Comparison of ENCODE assay signal across 10 cellular contexts in the genomic region with DNA sequence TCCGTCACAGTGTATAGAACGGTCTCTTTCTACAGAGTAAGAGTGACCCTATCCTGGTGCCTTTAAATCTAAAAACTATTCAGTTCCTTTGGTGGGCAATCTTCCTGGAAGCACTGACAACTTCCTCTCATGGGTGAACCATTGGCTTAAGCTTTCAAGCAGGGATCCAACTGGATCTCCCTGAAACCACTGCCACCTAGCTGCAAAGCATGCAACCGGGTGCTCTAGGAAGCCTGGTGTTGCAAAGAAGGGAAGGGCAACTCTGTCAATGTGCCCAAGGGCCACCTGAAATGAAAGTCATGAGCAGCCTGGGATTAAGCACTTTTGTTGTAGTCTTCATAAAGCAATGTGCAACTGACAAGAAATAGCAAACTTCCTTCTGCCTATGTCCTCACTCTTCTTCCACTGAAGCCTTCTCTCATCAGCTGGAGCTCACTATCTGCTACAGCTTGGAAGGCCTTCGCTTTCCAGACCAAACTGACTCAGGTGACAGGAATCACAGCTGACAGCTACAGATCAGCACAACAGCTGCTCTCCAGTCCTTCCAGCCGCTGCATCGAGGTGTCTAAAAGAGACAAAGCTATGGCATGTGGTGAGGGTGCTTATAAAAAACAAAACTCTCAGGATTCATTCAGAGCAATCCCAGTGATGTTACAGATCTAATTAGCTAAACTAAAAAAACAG. TPM values are rescaled to one million over a fixed set of nuclear protein-coding genes. Genes with fewer than 3 reads are reported as not detected.
A peak's percentile ranks its signal among the peaks of the same experiment; 100 is the strongest.
DNase-seq lines count a peak whose midpoint lies in the region; ATAC-seq and TF ChIP-seq lines count a peak whose summit lies in the region.
"Had no signal": no experiment of that assay in that cellular context is flagged by ENCODE, and none has a peak within 500 bp of the region (broad histone marks: within the 10 kb centered on the region; RNA-seq: fewer than 3 reads in every experiment).

No MANE protein-coding gene starts in this region.

- no peak for ATAC-seq in GM21825 (IDR thresholded peaks at IDR 0.05; ENCODE audit: unreplicated experiment)

- H2AFZ ChIP-seq in OCI-LY1 (ENCODE audit: low read length): no peak overlapping the region

- H3K27ac ChIP-seq in OCI-LY1 (ENCODE audit: low read depth, low read length, poor library complexity, severe bottlenecking): no peak overlapping the region
- no peak overlapping the region for H3K27ac ChIP-seq in esophagus muscularis mucosa (replicated peaks in 1 of 4)

- peak; percentile 39 for TF ChIP-seq CTCF in GM12873 (IDR thresholded peaks at IDR 0.05; ENCODE audit: insufficient read depth, low read depth, low read length, missing control alignments)
- peak; percentile 36; the same call in 1 of the 2 replicates for TF ChIP-seq CTCF in OCI-LY1 (IDR thresholded peaks at IDR 0.05; ENCODE audit: low read length)
- TF ChIP-seq CTCF in esophagus muscularis mucosa (IDR thresholded peaks at IDR 0.05): peak in 1 of 3 experiments; percentile 34
- TF ChIP-seq CTCF in osteocyte (IDR thresholded peaks at IDR 0.05): peak; percentile 46
- TF ChIP-seq CTCF in nephron progenitor cell (IDR thresholded peaks at IDR 0.05): no peak

- H3K79me2 ChIP-seq in OCI-LY1 (ENCODE audit: insufficient read depth, low read length): no peaks in the 10 kb centered on the region

- H3K36me3 Mint-ChIP-seq in osteocyte (ENCODE audit: unreplicated experiment): peaks cover 56% of the 10 kb centered on the region
- peaks cover 77% of the 10 kb centered on the region for H3K36me3 Mint-ChIP-seq in nephron progenitor cell (ENCODE audit: low read depth)

- no peaks in the 10 kb centered on the region for H4K20me1 ChIP-seq in OCI-LY1 (ENCODE audit: insufficient read depth, low read length)

- no peaks in the 10 kb centered on the region for H3K4me1 ChIP-seq in OCI-LY1 (ENCODE audit: insufficient read depth, low read length, severe bottlenecking)
- peaks cover 0 to under 1% (median 0%) of the 10 kb centered on the region in 4 donors for H3K4me1 ChIP-seq in esophagus muscularis mucosa

- H3K4me2 ChIP-seq in OCI-LY1 (ENCODE audit: low read length): no peak overlapping the region

- WGBS in esophagus muscularis mucosa: 89% methylated on average over 6 of the region's 6 CpGs

- no peaks in the 10 kb centered on the region for H3K9me3 Mint-ChIP-seq in osteocyte (ENCODE audit: unreplicated experiment)
- no peaks in the 10 kb centered on the region for H3K9me3 Mint-ChIP-seq in nephron progenitor cell

- no peaks in the 10 kb centered on the region for H3F3A ChIP-seq in OCI-LY1 (ENCODE audit: insufficient read depth, low read length)

- no peaks in the 10 kb centered on the region for H3K9me2 ChIP-seq in OCI-LY1 (ENCODE audit: low read depth, low read length)

- H3K27me3 Mint-ChIP-seq in osteocyte (ENCODE audit: unreplicated experiment) (no peaks in the 10 kb centered on the region), nephron progenitor cell (ENCODE audit: low read depth, poor library complexity) (peaks cover 3% of the 10 kb centered on the region)

- H3K27ac Mint-ChIP-seq in osteocyte (ENCODE audit: unreplicated experiment): no peak overlapping the region
- no peak overlapping the region for H3K27ac Mint-ChIP-seq in nephron progenitor cell

- no peak for TF ChIP-seq POLR2A in esophagus muscularis mucosa (IDR thresholded peaks at IDR 0.05; ENCODE audit: low read depth)

- H3K4me1 Mint-ChIP-seq in osteocyte (ENCODE audit: unreplicated experiment): no peaks in the 10 kb centered on the region
- H3K4me1 Mint-ChIP-seq in nephron progenitor cell: peaks cover 8% of the 10 kb centered on the region

- no peak overlapping the region for H3K9ac ChIP-seq in OCI-LY1 (ENCODE audit: low read length)

- H3K36me3 ChIP-seq in OCI-LY1 (ENCODE audit: insufficient read depth, low read length): peaks cover 49% of the 10 kb centered on the region
- H3K36me3 ChIP-seq in esophagus muscularis mucosa: peaks cover 14 to 86% (median 64%) of the 10 kb centered on the region in 4 donors

- H3K9me3 ChIP-seq in OCI-LY1 (ENCODE audit: low read length): no peaks in the 10 kb centered on the region
- no peaks in the 10 kb centered on the region for H3K9me3 ChIP-seq in esophagus muscularis mucosa

- H3K4me3 ChIP-seq in OCI-LY1 (ENCODE audit: low read depth, low read length, poor library complexity, severe bottlenecking) (no peak overlapping the region), esophagus muscularis mucosa (no peak overlapping the region)

- no peak for TF ChIP-seq EP300 in esophagus muscularis mucosa (IDR thresholded peaks at IDR 0.05)

- intact Hi-C loops in esophagus muscularis mucosa (cut with DNase I): no loop called here

- DNase-seq in esophagus muscularis mucosa (ENCODE audit: extremely low spot score) (peak; percentile 29), osteocyte (ENCODE audit: extremely low spot score, unreplicated experiment) (no peak), nephron progenitor cell (no peak), NCI-H446 treated with DMSO at 0.1 percent for 48 hours (lab: John Stamatoyannopoulos, UW) (no peak), H4 (ENCODE audit: low spot score) (no peak)
- DNase-seq: NCI-H1417 treated with DMSO at 0.1 percent for 48 hours; stimulated activated CD4-positive, alpha-beta T cell treated with anti-CD3 and anti-CD28 coated beads, Interleukin-4, amount 100 ng/mL, for 24 hours had no signal

- H3K27me3 ChIP-seq in OCI-LY1 (ENCODE audit: insufficient read depth, low read length) (no peaks in the 10 kb centered on the region), esophagus muscularis mucosa (no peaks in the 10 kb centered on the region)

- H3K4me3 Mint-ChIP-seq in osteocyte (ENCODE audit: unreplicated experiment): no peak overlapping the region
- H3K4me3 Mint-ChIP-seq in nephron progenitor cell: no peak overlapping the region

RNA-seq across cellular contexts. Expression of a gene that starts 46.1 kb away (rescaled TPM):
- total RNA-seq in esophagus muscularis mucosa (10 to 100 TPM; 54.4 to 96.0 (median 63.9) TPM), osteocyte (44.2 and 47.7 TPM in 2 replicates)
- total RNA-seq in H4 (2014; rRNA removed; shearing (Covaris generic)): 28.6 and 40.0 TPM in 2 replicates

RNA-seq across cellular contexts. Expression of a gene that starts 55.9 kb away (rescaled TPM):
- total RNA-seq in esophagus muscularis mucosa (10 to 100 TPM; 10.8 to 16.1 (median 14.8) TPM), osteocyte (10.3 and 10.4 TPM in 2 replicates)
- total RNA-seq in H4 (2014; rRNA removed; shearing (Covaris generic)): 4.1 and 5.7 TPM in 2 replicates
